ENCODE assay signal across 8 cellular contexts in the genomic region with DNA sequence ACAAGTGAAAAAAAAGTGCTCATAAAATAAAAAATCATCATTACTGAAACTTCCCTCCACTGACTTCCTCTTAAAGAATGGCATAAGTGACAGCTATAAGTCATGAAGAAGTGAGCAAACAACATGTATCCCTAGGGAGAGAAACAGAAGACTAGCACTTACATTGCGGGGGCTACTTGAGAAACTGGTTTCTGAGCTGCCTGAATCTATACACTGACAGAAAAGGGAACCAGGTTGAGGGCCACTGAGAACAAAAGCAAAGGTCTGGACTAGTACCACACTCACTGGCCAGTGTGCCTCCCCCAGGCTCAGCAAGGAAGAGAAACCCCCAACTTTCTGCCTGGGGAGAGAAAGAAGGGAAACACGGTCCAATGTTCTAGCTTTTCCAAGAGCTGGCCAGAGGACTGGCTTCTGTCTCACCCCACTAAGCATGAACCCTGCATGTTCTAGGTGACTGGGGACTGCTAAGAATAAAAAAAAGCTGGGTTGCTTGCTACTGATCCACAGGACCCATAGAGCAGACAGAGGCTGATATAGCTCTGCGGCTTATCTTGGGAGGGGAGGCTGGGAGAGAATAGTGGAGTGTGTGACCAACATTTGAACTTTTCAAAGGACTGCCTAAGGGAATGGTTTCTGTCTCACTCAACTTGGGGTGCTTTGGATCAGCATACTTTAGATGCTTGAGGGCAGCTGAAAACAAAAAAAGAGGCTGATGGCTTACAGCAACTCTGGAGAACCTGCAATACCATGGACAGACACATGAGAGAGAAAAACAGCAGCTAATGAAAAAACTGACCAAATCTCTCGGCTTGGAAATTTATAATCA. TPM values are rescaled to one million over a fixed set of nuclear protein-coding genes. Genes with fewer than 3 reads are reported as not detected.
DNase-seq lines count a peak whose midpoint lies in the region; ATAC-seq, FAIRE-seq and TF ChIP-seq lines count a peak whose summit lies in the region.

No MANE protein-coding gene starts in this region.

- intact Hi-C loops in lower leg skin (cut with DNase I; ENCODE audit: low total_unique reads), result no loop called here

- TF ChIP-seq POLR2A in lower leg skin (IDR thresholded peaks at IDR 0.05), result no peak

- ATAC-seq in GM21576 (IDR thresholded peaks at IDR 0.05; ENCODE audit: unreplicated experiment), result peak; percentile 92

- H3K27me3 Mint-ChIP-seq in glutamatergic neuron (ENCODE audit: unreplicated experiment), result no peaks in the 10 kb centered on the region

- in situ Hi-C loops in ACHN (cut with HindIII; ENCODE audit: low pct_ligation_motif_present, low pct_unique_long_range_greater_than_20kb, low sequenced_read_pairs), result no loop called here

- TF ChIP-seq CTCF in glutamatergic neuron (IDR thresholded peaks at IDR 0.05; ENCODE audit: partially characterized antibody, unreplicated experiment) (no peak), lower leg skin (IDR thresholded peaks at IDR 0.05) (no peak)

- H3K27ac Mint-ChIP-seq in glutamatergic neuron (ENCODE audit: unreplicated experiment), result peak overlapping the region; percentile 57

- DNase-seq in ELR (ENCODE audit: low read depth), result peak; percentile 24
- peak; percentile 37 for DNase-seq in HTR-8/SVneo (ENCODE audit: insufficient read length, low spot score)
- no peak for DNase-seq in glutamatergic neuron
- no peak for DNase-seq in globus pallidus (ENCODE audit: low spot score)
- DNase-seq in NCI-H69 (lab: John Stamatoyannopoulos, UW), result no peak
- no peak for DNase-seq in lower leg skin (ENCODE audit: low spot score in 2 of 2)
- DNase-seq in ACHN, result no peak

- peaks cover 21% of the 10 kb centered on the region for H3K4me1 Mint-ChIP-seq in glutamatergic neuron (ENCODE audit: low read depth, unreplicated experiment)

- H3K36me3 Mint-ChIP-seq in glutamatergic neuron (ENCODE audit: unreplicated experiment), result no peaks in the 10 kb centered on the region

- H3K9me3 Mint-ChIP-seq in glutamatergic neuron (ENCODE audit: unreplicated experiment), result no peaks in the 10 kb centered on the region

- H3K4me3 Mint-ChIP-seq in glutamatergic neuron (ENCODE audit: unreplicated experiment), result no peak overlapping the region

- WGBS in lower leg skin, 2 donors, result 83 to 84% methylated on average over 4 of the region's 4 CpGs

- H3K4me3 ChIP-seq in lower leg skin (ENCODE audit: low read depth, poor library complexity, severe bottlenecking), result no peak overlapping the region

- FAIRE-seq in HTR-8/SVneo (lab: Jason Lieb, UNC), result no peak

RNA-seq across cellular contexts. Expression of gene RAD18, which starts 8.1 kb away (rescaled TPM):
- total RNA-seq in glutamatergic neuron (ENCODE audit: unreplicated experiment), result 11.9 TPM
- total RNA-seq in lower leg skin, result 10 to 100 TPM in 2 of 4 donors, 1 to 10 TPM in 2; 6.5 to 14.7 (median 9.2) TPM

Comparison
In these comparisons a context has a peak if more than half of its experiments do, and no peak if none do; other contexts are left out.
1. DNase-seq: peak in ELR (single experiment) and HTR-8/SVneo (single experiment); none in glutamatergic neuron (single experiment), globus pallidus (single experiment), NCI-H69 (single experiment), lower leg skin (0 of 2) and ACHN (single experiment).